ENCODE assay signal across 9 cellular contexts in genomic region chr9:130845901-130846381, GRCh38. TPM values are rescaled to one million over a fixed set of nuclear protein-coding genes. Genes with fewer than 3 reads are reported as not detected.
DNase-seq lines count a peak whose midpoint lies in the region; ATAC-seq, FAIRE-seq and TF ChIP-seq lines count a peak whose summit lies in the region.
"Had no signal": no experiment of that assay in that cellular context is flagged by ENCODE, and none has a peak within 500 bp of the region (broad histone marks: within the 10 kb centered on the region; RNA-seq: fewer than 3 reads in every experiment).

No MANE protein-coding gene starts in this region.

- H3K4me3 ChIP-seq in breast epithelium = peak overlapping the region; percentile 7 to 57 (median 20)
- no peak overlapping the region for H3K4me3 ChIP-seq in iPS-20b (ENCODE audit: low read length)
- no peak overlapping the region for H3K4me3 ChIP-seq in spleen
- H3K4me3 ChIP-seq in OCI-LY7 (ENCODE audit: low read depth, low read length, poor library complexity, severe bottlenecking) = no peak overlapping the region
- no peak overlapping the region for H3K4me3 ChIP-seq in MM.1S (ENCODE audit: low read length)

- H3K27me3 ChIP-seq in breast epithelium (no peaks in the 10 kb centered on the region), iPS-20b (ENCODE audit: insufficient read depth, low read length) (no peaks in the 10 kb centered on the region), spleen (replicated peaks in 1 of 7) (no peaks in the 10 kb centered on the region), MM.1S (replicated peaks; ENCODE audit: insufficient read depth, low read length) (no peaks in the 10 kb centered on the region)

- H3K27ac ChIP-seq in breast epithelium = peak overlapping the region; percentile 94
- no peak overlapping the region for H3K27ac ChIP-seq in iPS-20b (ENCODE audit: low read length)
- peak overlapping the region in 7 of 8 donors; percentile 69 to 80 (median 77) for H3K27ac ChIP-seq in spleen
- no peak overlapping the region for H3K27ac ChIP-seq in OCI-LY7 (ENCODE audit: low read depth, low read length, poor library complexity, severe bottlenecking)
- no peak overlapping the region for H3K27ac ChIP-seq in MM.1S (ENCODE audit: low read length)

- BruUV-seq in OCI-LY7 (replicated peaks; lab: Mats Ljungman, UMichigan) = no TSS peak

- H3K9me3 ChIP-seq in breast epithelium (no peaks in the 10 kb centered on the region), iPS-20b (ENCODE audit: insufficient read depth, low read depth, low read length) (no peaks in the 10 kb centered on the region), spleen (no peaks in the 10 kb centered on the region), OCI-LY7 (ENCODE audit: low read length) (no peaks in the 10 kb centered on the region), MM.1S (replicated peaks; ENCODE audit: insufficient read depth, low read length) (no peaks in the 10 kb centered on the region)

- POLR2A ChIA-PET in OCI-LY7 (lab: Charles Lee) = interaction anchor here (0.7 to 1.6 kb wide), 3 partner anchors 13 to 313 kb away, joined by 3 to 7 read pairs (median 3); no protein-coding TSS in a partner anchor

- H3K9me2 ChIP-seq in OCI-LY7 (ENCODE audit: insufficient read depth, low read length) (no peaks in the 10 kb centered on the region), MM.1S (replicated peaks; ENCODE audit: insufficient read depth, low read length) (no peaks in the 10 kb centered on the region)

- no peak for ATAC-seq in GM18861 (IDR thresholded peaks at IDR 0.05; ENCODE audit: unreplicated experiment)

- H3K9ac ChIP-seq in iPS-20b (ENCODE audit: low read depth, low read length) (peak overlapping the region; percentile 11; the same call in 1 of the 2 replicates), MM.1S (ENCODE audit: low read length) (no peak overlapping the region)

- H3F3A ChIP-seq in MM.1S (ENCODE audit: insufficient read depth, low read length) = no peaks in the 10 kb centered on the region

- DNase-seq in HT1080 (ENCODE audit: low read depth) (peak; percentile 64), breast epithelium (ENCODE audit: low spot score in 2 of 2) (no peak), spleen (no peak), OCI-LY7 (ENCODE audit: low spot score) (no peak), MM.1S (no peak), GM19239 (ENCODE audit: insufficient read length, low spot score) (no peak)
- DNase-seq: activated gamma-delta T cell had no signal

- H4K20me1 ChIP-seq in OCI-LY7 (ENCODE audit: insufficient read depth, low read length) (no peaks in the 10 kb centered on the region; the same call in 1 of the 2 replicates), MM.1S (ENCODE audit: insufficient read depth, low read length) (no peaks in the 10 kb centered on the region)

- intact Hi-C loops in breast epithelium (cut with DNase I; ENCODE audit: low total_unique reads) (no loop called here), spleen (cut with DNase I; ENCODE audit: low total_unique reads) (no loop called here), OCI-LY7 (cut with micrococcal nuclease; ENCODE audit: unreplicated experiment) (no loop called here)

- 52 to 72% (median 65%) methylated on average over 6 of the region's 6 CpGs for WGBS in spleen, 5 donors

- TF ChIP-seq POLR2A in breast epithelium (IDR thresholded peaks at IDR 0.05) (no peak), spleen (IDR thresholded peaks at IDR 0.05) (no peak)

- no peak overlapping the region for H2AFZ ChIP-seq in OCI-LY7 (ENCODE audit: low read length)
- no peak overlapping the region for H2AFZ ChIP-seq in MM.1S (ENCODE audit: low read length)

- CTCF ChIA-PET in OCI-LY7 (lab: Charles Lee; ENCODE audit: unreplicated experiment) = no interaction called here

- H3K79me2 ChIP-seq in OCI-LY7 (ENCODE audit: insufficient read depth, low read depth, low read length) = no peaks in the 10 kb centered on the region
- no peaks in the 10 kb centered on the region for H3K79me2 ChIP-seq in MM.1S (ENCODE audit: low read length)

- TF ChIP-seq CTCF in breast epithelium (IDR thresholded peaks at IDR 0.05) (no peak), spleen (IDR thresholded peaks at IDR 0.05 in 8 of 11, conservative IDR thresholded peaks at IDR 0.05 in 3 of 11) (no peak), OCI-LY7 (conservative IDR thresholded peaks at IDR 0.05; ENCODE audit: low read length) (no peak), MM.1S (IDR thresholded peaks at IDR 0.05; ENCODE audit: low read length) (no peak)

- H3K36me3 ChIP-seq in breast epithelium = no peaks in the 10 kb centered on the region
- H3K36me3 ChIP-seq in iPS-20b (ENCODE audit: insufficient read depth, low read depth, low read length) = no peaks in the 10 kb centered on the region
- H3K36me3 ChIP-seq in spleen = no peaks in the 10 kb centered on the region
- no peaks in the 10 kb centered on the region for H3K36me3 ChIP-seq in OCI-LY7 (ENCODE audit: insufficient read depth, low read length)
- no peaks in the 10 kb centered on the region for H3K36me3 ChIP-seq in MM.1S (replicated peaks; ENCODE audit: insufficient read depth, low read length)

- FAIRE-seq in GM19239 (lab: Jason Lieb, UNC) = no peak

- H3K4me1 ChIP-seq in breast epithelium = peaks cover 13% of the 10 kb centered on the region in 2 donors
- peaks cover 34% of the 10 kb centered on the region for H3K4me1 ChIP-seq in iPS-20b (ENCODE audit: insufficient read depth, low read length)
- peaks cover 0 to 89% (median 47%) of the 10 kb centered on the region in 6 donors for H3K4me1 ChIP-seq in spleen
- no peaks in the 10 kb centered on the region for H3K4me1 ChIP-seq in OCI-LY7 (ENCODE audit: insufficient read depth, low read length, poor library complexity, severe bottlenecking)
- H3K4me1 ChIP-seq in MM.1S (ENCODE audit: low read length) = no peaks in the 10 kb centered on the region

- no peak overlapping the region for H3K4me2 ChIP-seq in OCI-LY7 (ENCODE audit: low read length)
- no peak overlapping the region for H3K4me2 ChIP-seq in MM.1S (ENCODE audit: low read depth, low read length)

RNA-seq across cellular contexts. Expression of gene ABL1, which starts 10.9 kb away (rescaled TPM):
- total RNA-seq in HT1080 (2014; rRNA removed; shearing (Covaris generic)) = 35.7 and 41.5 TPM in 2 replicates
- polyA plus RNA-seq in HT1080 (2015; cell fraction: cytosol; rRNA removed) = 59.4 and 67.7 TPM in 2 replicates
- 109 and 120 TPM in 2 replicates for polyA plus RNA-seq in HT1080 (2015; cell fraction: nucleus; rRNA removed)
- 10 to 100 TPM; 43.6 to 72.8 (median 67.4) TPM for total RNA-seq in breast epithelium
- total RNA-seq in spleen = 10 to 100 TPM; 36.2 to 76.7 (median 55.5) TPM
- 10 to 100 TPM in 2 of 3 donors, 1 to 10 TPM in 1; 9.7 to 17.0 (median 11.5) TPM for polyA plus RNA-seq in spleen
- total RNA-seq in OCI-LY7 (2014; rRNA removed; shearing (Covaris generic)) = 7.8 and 8.1 TPM in 2 replicates
- total RNA-seq in OCI-LY7 (2022) = 28.3 and 33.7 TPM in 2 replicates

RNA-seq across cellular contexts. Expression of gene QRFP, which starts 50.7 kb away (rescaled TPM):
- not detected in 2 replicates for total RNA-seq in HT1080 (2014; rRNA removed; shearing (Covaris generic))
- not detected in 2 replicates for polyA plus RNA-seq in HT1080 (2015; cell fraction: cytosol; rRNA removed)
- not detected in 2 replicates for polyA plus RNA-seq in HT1080 (2015; cell fraction: nucleus; rRNA removed)
- total RNA-seq in breast epithelium = not detected
- total RNA-seq in spleen = not detected
- polyA plus RNA-seq in spleen = under 1 TPM in 2 of 3 donors, not detected in 1; 0.13 to 0.16 TPM
- total RNA-seq in OCI-LY7 (2014; rRNA removed; shearing (Covaris generic)) = not detected in 2 replicates
- not detected in 2 replicates for total RNA-seq in OCI-LY7 (2022)

Comparison
In these comparisons a context has a peak if more than half of its experiments do, and no peak if none do; other contexts are left out.
1. H3K27ac ChIP-seq: peak in breast epithelium (2 of 2) and spleen (7 of 8); none in iPS-20b (single experiment), OCI-LY7 (single experiment) and MM.1S (single experiment).
2. H3K4me3 ChIP-seq: peak in breast epithelium (3 of 3); none in iPS-20b (single experiment), spleen (0 of 8), OCI-LY7 (single experiment) and MM.1S (single experiment).